In the genomic region with DNA sequence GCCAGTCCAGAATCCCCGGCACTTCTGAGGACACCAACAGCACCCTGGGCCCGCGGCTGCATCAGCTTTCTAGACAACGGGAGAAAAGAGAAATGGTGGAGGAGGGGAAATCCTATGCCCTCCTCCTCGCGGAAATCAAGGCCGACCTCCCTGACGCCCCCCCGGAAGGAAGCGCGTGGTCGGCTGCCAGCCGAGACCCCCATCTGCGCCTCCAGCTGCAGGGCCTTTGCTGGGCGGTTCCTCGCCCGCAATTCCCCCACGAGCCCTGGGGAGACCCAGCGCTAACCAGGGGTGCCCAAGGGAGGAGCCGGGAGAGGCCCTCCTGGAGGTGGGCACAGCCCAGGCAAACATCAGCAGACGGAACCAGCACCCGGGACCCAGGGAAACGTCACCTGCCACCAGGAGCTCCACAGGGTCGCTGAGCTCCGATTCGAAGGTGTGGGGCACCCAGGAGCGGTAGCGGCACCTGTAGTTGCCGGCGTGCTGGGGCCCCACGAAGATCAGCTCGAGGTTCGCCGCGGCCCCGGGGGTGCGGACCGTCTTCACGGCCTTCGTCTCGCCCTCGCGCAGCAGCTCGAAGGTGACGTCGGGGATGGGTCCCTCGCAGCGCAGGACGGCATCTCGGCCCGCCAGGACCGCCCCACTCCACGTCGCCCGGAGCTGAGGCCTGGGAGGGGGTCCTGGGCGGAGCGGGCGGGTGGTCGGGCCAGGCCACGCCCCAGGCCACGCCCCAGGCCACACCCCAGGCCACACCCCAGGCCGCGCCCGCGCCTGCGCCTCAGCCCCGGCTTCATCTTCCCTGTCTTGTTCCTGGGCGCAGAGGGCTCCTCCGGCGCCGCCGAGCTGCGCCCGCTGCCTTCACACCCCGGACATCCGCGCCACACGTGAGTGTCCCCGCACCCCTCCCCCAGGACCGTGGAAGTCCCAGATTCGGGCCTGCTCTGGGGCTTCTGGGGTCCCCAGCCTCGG, we compare ENCODE assay signal across 8 cellular contexts. TPM values are rescaled to one million over a fixed set of nuclear protein-coding genes. Genes with fewer than 3 reads are reported as not detected.
DNase-seq lines count a peak whose midpoint lies in the region; ATAC-seq and TF ChIP-seq lines count a peak whose summit lies in the region.

No MANE protein-coding gene starts in this region.

- H3K4me3 ChIP-seq in SU-DHL-6 (ENCODE audit: insufficient read depth, low read length, poor library complexity, severe bottlenecking), result peak overlapping the region; percentile 96
- peak overlapping the region; percentile 59 for H3K4me3 ChIP-seq in retinal pigment epithelial cell (ENCODE audit: low read length)

- TF ChIP-seq CTCF in SU-DHL-6 (IDR thresholded peaks at IDR 0.05; ENCODE audit: insufficient read depth, low read length, poor library complexity, severe bottlenecking), result no peak
- TF ChIP-seq CTCF in retinal pigment epithelial cell (conservative IDR thresholded peaks at IDR 0.05; ENCODE audit: low read depth, low read length), result no peak

- DNase-seq in M059J (ENCODE audit: low read depth), result peak; percentile 71
- DNase-seq in amniotic stem cell (lab: John Stamatoyannopoulos, UW), result peak; percentile 22
- peak; percentile 94 for DNase-seq in hepatic stellate cell (ENCODE audit: low spot score)
- DNase-seq in retinal pigment epithelial cell (ENCODE audit: low read depth), result no peak
- no peak for DNase-seq in LoVo (ENCODE audit: low spot score)

- H3K36me3 ChIP-seq in ES-I3 (ENCODE audit: insufficient read depth, low read length) (0 out of 2 replicates have a peak, but pooled peaks cover 3% of the 10 kb centered on the region), SU-DHL-6 (ENCODE audit: low read length) (no peaks in the 10 kb centered on the region)

- H3K9ac ChIP-seq in ES-I3 (ENCODE audit: low read depth, low read length) (peak overlapping the region; percentile 99), SU-DHL-6 (ENCODE audit: low read length) (peak overlapping the region; percentile 70)

- peak; percentile 81 for ATAC-seq in GM21825 (IDR thresholded peaks at IDR 0.05; ENCODE audit: unreplicated experiment)

- no peaks in the 10 kb centered on the region for H3K27me3 ChIP-seq in SU-DHL-6 (ENCODE audit: low read length)

- H2AFZ ChIP-seq in SU-DHL-6 (ENCODE audit: low read depth, low read length, severe bottlenecking), result peak overlapping the region; percentile 87

- no peaks in the 10 kb centered on the region for H4K20me1 ChIP-seq in SU-DHL-6 (ENCODE audit: low read depth, low read length)

- H3K4me2 ChIP-seq in SU-DHL-6 (ENCODE audit: low read depth, low read length, poor library complexity, severe bottlenecking), result peak overlapping the region; percentile 83

- H3K4me1 ChIP-seq in ES-I3 (ENCODE audit: insufficient read depth, low read length), result no peaks in the 10 kb centered on the region

- no peak overlapping the region for H3K27ac ChIP-seq in SU-DHL-6 (ENCODE audit: low read depth, low read length)

- H3K79me2 ChIP-seq in SU-DHL-6 (ENCODE audit: insufficient read depth, low read length), result no peaks in the 10 kb centered on the region

- H3K9me2 ChIP-seq in SU-DHL-6 (replicated peaks; ENCODE audit: insufficient read depth, low read length), result no peaks in the 10 kb centered on the region

- H3K9me3 ChIP-seq in ES-I3 (ENCODE audit: control insufficient read depth, insufficient read depth, low read length), result no peaks in the 10 kb centered on the region
- H3K9me3 ChIP-seq in SU-DHL-6 (ENCODE audit: insufficient read depth, low read length), result no peaks in the 10 kb centered on the region

- no peaks in the 10 kb centered on the region for H3F3A ChIP-seq in SU-DHL-6 (ENCODE audit: insufficient read depth)

RNA-seq across cellular contexts. Expression of a gene that starts 6.0 kb away (rescaled TPM):
- total RNA-seq in M059J (2014; rRNA removed; shearing (Covaris generic)), result 67.3 and 68.9 TPM in 2 replicates

RNA-seq across cellular contexts. Expression of a gene that starts 15.3 kb away (rescaled TPM):
- 0.54 and 1.5 TPM in 2 replicates for total RNA-seq in M059J (2014; rRNA removed; shearing (Covaris generic))

RNA-seq across cellular contexts. Expression of a gene that starts 20.5 kb away (rescaled TPM):
- 2.2 and 3.6 TPM in 2 replicates for total RNA-seq in M059J (2014; rRNA removed; shearing (Covaris generic))

RNA-seq across cellular contexts. Expression of a gene that starts 33.6 kb away (rescaled TPM):
- total RNA-seq in M059J (2014; rRNA removed; shearing (Covaris generic)), result 0.34 and 3.4 TPM in 2 replicates

RNA-seq across cellular contexts. Expression of a gene that starts 39.8 kb away (rescaled TPM):
- total RNA-seq in M059J (2014; rRNA removed; shearing (Covaris generic)), result 1,319 and 1,664 TPM in 2 replicates

Comparison
In these comparisons a context has a peak if more than half of its experiments do, and no peak if none do; other contexts are left out.
1. DNase-seq: peak in M059J (single experiment), amniotic stem cell (single experiment) and hepatic stellate cell (single experiment); none in retinal pigment epithelial cell (single experiment) and LoVo (single experiment).